ENCODE assay signal across 9 cellular contexts in the genomic region with DNA sequence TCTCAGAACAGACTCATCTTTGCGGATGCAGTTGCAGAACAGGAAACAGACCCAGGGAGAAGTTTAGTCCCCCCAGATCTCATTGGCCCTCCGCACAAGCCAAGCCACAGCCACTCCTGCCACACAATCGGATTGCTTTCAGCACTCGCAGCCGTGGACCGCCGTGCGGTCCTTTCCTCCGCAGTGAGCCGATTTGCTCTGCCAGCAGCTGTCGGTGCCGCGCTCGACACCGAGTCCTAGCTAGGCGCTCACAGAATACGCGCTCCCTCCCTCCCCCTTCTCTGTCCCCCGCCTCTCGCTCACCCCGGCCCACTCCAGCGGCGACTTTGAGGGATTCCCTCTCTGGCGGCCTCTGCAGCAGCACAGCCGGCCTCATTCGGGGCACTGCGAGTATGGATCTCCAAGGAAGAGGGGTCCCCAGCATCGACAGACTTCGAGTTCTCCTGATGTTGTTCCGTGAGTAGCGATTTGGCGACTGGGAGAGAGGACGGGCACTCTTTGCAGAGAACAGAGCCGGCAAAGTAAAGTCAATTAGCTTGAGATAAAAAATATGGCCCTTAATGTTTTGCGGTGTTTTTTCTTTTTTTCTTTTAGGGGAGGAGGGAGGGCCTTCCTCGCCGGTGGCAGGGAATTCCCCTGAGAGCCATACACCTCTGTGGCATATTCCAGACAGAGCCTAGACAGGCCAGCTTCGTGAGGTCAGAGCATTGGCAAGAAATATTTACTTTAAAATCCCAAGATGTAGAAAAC. TPM values are rescaled to one million over a fixed set of nuclear protein-coding genes. Genes with fewer than 3 reads are reported as not detected.
A peak's percentile ranks its signal among the peaks of the same experiment; 100 is the strongest.
DNase-seq lines count a peak whose midpoint lies in the region; TF ChIP-seq lines count a peak whose summit lies in the region.
"Had no signal": no experiment of that assay in that cellular context is flagged by ENCODE, and none has a peak within 500 bp of the region (broad histone marks: within the 10 kb centered on the region; RNA-seq: fewer than 3 reads in every experiment).

A gene with protein sequence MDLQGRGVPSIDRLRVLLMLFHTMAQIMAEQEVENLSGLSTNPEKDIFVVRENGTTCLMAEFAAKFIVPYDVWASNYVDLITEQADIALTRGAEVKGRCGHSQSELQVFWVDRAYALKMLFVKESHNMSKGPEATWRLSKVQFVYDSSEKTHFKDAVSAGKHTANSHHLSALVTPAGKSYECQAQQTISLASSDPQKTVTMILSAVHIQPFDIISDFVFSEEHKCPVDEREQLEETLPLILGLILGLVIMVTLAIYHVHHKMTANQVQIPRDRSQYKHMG (plus strand): TSS at position 130 of the 750 bp plus-strand sequence. CDS start 263 bp downstream, at position 393.

- no peaks in the 10 kb centered on the region for H3K9me3 Mint-ChIP-seq in Calu3 (ENCODE audit: low read depth, unreplicated experiment)
- H3K9me3 Mint-ChIP-seq in immature natural killer cell = peaks cover 0 to 17% (median 5%) of the 10 kb centered on the region in 6 donors
- no peaks in the 10 kb centered on the region for H3K9me3 Mint-ChIP-seq in activated T-helper 2 cell treated with anti-CD3 and anti-CD28 coated beads, Interferon-gamma antibody, Interleukin-2, Interleukin-4, amounts not matched to agents 10 μg/mL and 5 μg/mL and 100 μg/mL, durations not matched to agents 14 hours and 24 hours and 36 hours
- H3K9me3 Mint-ChIP-seq: activated naive CD8-positive, alpha-beta T cell treated with anti-CD3 and anti-CD28 coated beads, Interleukin-2, amount 10 ng/mL, durations not matched to agents 7 days and 5 days had no signal

- DNase-seq in Calu3 (no peak), NCI-H1105 (lab: John Stamatoyannopoulos, UW) (peak; percentile 53), choroid plexus epithelial cell (ENCODE audit: low read depth) (peak; percentile 33), midbrain (lab: John Stamatoyannopoulos, UW) (peak; percentile 18), immature natural killer cell (no peak), DMS79 treated with DMSO at 0.1 percent for 48 hours (lab: John Stamatoyannopoulos, UW) (no peak)
- DNase-seq in stimulated activated CD4-positive, alpha-beta T cell treated with anti-CD3 and anti-CD28 coated beads, Interleukin-2, amount 100 ng/mL, for 48 hours = no peak
- no peak for DNase-seq in activated T-helper 2 cell treated with anti-CD3 and anti-CD28 coated beads, Interferon-gamma antibody, Interleukin-2, Interleukin-4, amounts not matched to agents 10 μg/mL and 5 μg/mL and 100 μg/mL, durations not matched to agents 14 hours and 24 hours and 36 hours (ENCODE audit: low spot score)
- DNase-seq: activated naive CD8-positive, alpha-beta T cell treated with anti-CD3 and anti-CD28 coated beads, Interleukin-2, amount 10 ng/mL, durations not matched to agents 7 days and 5 days had no signal

- CTCF ChIA-PET in Calu3 (lab: Charles Lee) = no interaction called here

- TF ChIP-seq CTCF in Calu3 (IDR thresholded peaks at IDR 0.05; ENCODE audit: unreplicated experiment) (no peak), choroid plexus epithelial cell (conservative IDR thresholded peaks at IDR 0.05; ENCODE audit: low read depth, low read length) (no peak)

- no peak within 1 kb of the TSS for H3K4me3 ChIP-seq in choroid plexus epithelial cell (ENCODE audit: low read depth, low read length)

- H3K4me3 Mint-ChIP-seq in Calu3 (ENCODE audit: low read depth, unreplicated experiment) (peak within 1 kb of the TSS; percentile 54), immature natural killer cell (no peak within 1 kb of the TSS)
- H3K4me3 Mint-ChIP-seq in activated T-helper 2 cell treated with anti-CD3 and anti-CD28 coated beads, Interferon-gamma antibody, Interleukin-2, Interleukin-4, amounts not matched to agents 10 μg/mL and 5 μg/mL and 100 μg/mL, durations not matched to agents 14 hours and 24 hours and 36 hours (ENCODE audit: low read depth) = no peak within 1 kb of the TSS
- H3K4me3 Mint-ChIP-seq: activated naive CD8-positive, alpha-beta T cell treated with anti-CD3 and anti-CD28 coated beads, Interleukin-2, amount 10 ng/mL, durations not matched to agents 7 days and 5 days had no signal

- H3K36me3 Mint-ChIP-seq in Calu3 (ENCODE audit: insufficient read depth, unreplicated experiment) = no peaks in the 10 kb centered on the region
- H3K36me3 Mint-ChIP-seq in immature natural killer cell = peaks cover 0 to 3% (median 2%) of the 10 kb centered on the region in 3 donors
- H3K36me3 Mint-ChIP-seq in activated T-helper 2 cell treated with anti-CD3 and anti-CD28 coated beads, Interferon-gamma antibody, Interleukin-2, Interleukin-4, amounts not matched to agents 10 μg/mL and 5 μg/mL and 100 μg/mL, durations not matched to agents 14 hours and 24 hours and 36 hours (ENCODE audit: low read depth) = no peaks in the 10 kb centered on the region

- H3K27me3 Mint-ChIP-seq in Calu3 (ENCODE audit: unreplicated experiment) = peaks cover 16% of the 10 kb centered on the region
- H3K27me3 Mint-ChIP-seq in immature natural killer cell (ENCODE audit: low read depth in 3 of 3) = peaks cover 6 to 16% (median 10%) of the 10 kb centered on the region in 3 donors
- H3K27me3 Mint-ChIP-seq in activated T-helper 2 cell treated with anti-CD3 and anti-CD28 coated beads, Interferon-gamma antibody, Interleukin-2, Interleukin-4, amounts not matched to agents 10 μg/mL and 5 μg/mL and 100 μg/mL, durations not matched to agents 14 hours and 24 hours and 36 hours (ENCODE audit: low read depth) = peaks cover 59% of the 10 kb centered on the region

- no TSS peak for BruUV-seq in Calu3 (replicated peaks; lab: Mats Ljungman, UMichigan)

- H3K4me1 Mint-ChIP-seq in Calu3 (ENCODE audit: low read depth, unreplicated experiment) (no peaks in the 10 kb centered on the region), immature natural killer cell (no peaks in the 10 kb centered on the region)
- H3K4me1 Mint-ChIP-seq in activated T-helper 2 cell treated with anti-CD3 and anti-CD28 coated beads, Interferon-gamma antibody, Interleukin-2, Interleukin-4, amounts not matched to agents 10 μg/mL and 5 μg/mL and 100 μg/mL, durations not matched to agents 14 hours and 24 hours and 36 hours (ENCODE audit: low read depth) = no peaks in the 10 kb centered on the region

- H3K27ac Mint-ChIP-seq in Calu3 (ENCODE audit: unreplicated experiment) = no peak within 1 kb of the TSS
- no peak within 1 kb of the TSS for H3K27ac Mint-ChIP-seq in immature natural killer cell
- H3K27ac Mint-ChIP-seq in activated T-helper 2 cell treated with anti-CD3 and anti-CD28 coated beads, Interferon-gamma antibody, Interleukin-2, Interleukin-4, amounts not matched to agents 10 μg/mL and 5 μg/mL and 100 μg/mL, durations not matched to agents 14 hours and 24 hours and 36 hours = no peak within 1 kb of the TSS
- H3K27ac Mint-ChIP-seq: activated naive CD8-positive, alpha-beta T cell treated with anti-CD3 and anti-CD28 coated beads, Interleukin-2, amount 10 ng/mL, durations not matched to agents 7 days and 5 days had no signal

- intact Hi-C loops in Calu3 (cut with micrococcal nuclease; ENCODE audit: unreplicated experiment) = loop anchor here (10.0 kb wide), 1 partner anchor 80 kb away; no protein-coding TSS in a partner anchor
- intact Hi-C loops in activated T-helper 2 cell treated with anti-CD3 and anti-CD28 coated beads, Interferon-gamma antibody, Interleukin-2, Interleukin-4, amounts not matched to agents 10 μg/mL and 5 μg/mL and 100 μg/mL, durations not matched to agents 14 hours and 24 hours and 36 hours (cut with micrococcal nuclease) = no loop called here

RNA-seq across cellular contexts. Expression of the gene that starts here (rescaled TPM):
- 0.17 TPM in 1 of 2 replicates, not detected in the other for total RNA-seq in Calu3 (2022)
- polyA plus RNA-seq in immature natural killer cell = under 1 TPM in 1 of 3 donors, not detected in 2; 0.16 TPM
- not detected in 2 replicates for total RNA-seq in activated T-helper 2 cell treated with anti-CD3 and anti-CD28 coated beads, Interferon-gamma antibody, Interleukin-2, Interleukin-4, amounts not matched to agents 10 μg/mL and 5 μg/mL and 100 μg/mL, durations not matched to agents 14 hours and 24 hours and 36 hours
- total RNA-seq: activated naive CD8-positive, alpha-beta T cell treated with anti-CD3 and anti-CD28 coated beads, Interleukin-2, amount 10 ng/mL, durations not matched to agents 7 days and 5 days had no signal

Comparison
In these comparisons a context has a peak if more than half of its experiments do, and no peak if none do; other contexts are left out.
1. DNase-seq: peak in NCI-H1105 (single experiment), choroid plexus epithelial cell (single experiment) and midbrain (single experiment); none in Calu3 (single experiment), immature natural killer cell (0 of 3), stimulated activated CD4-positive, alpha-beta T cell treated with anti-CD3 and anti-CD28 coated beads, Interleukin-2, amount 100 ng/mL, for 48 hours (0 of 2), activated T-helper 2 cell treated with anti-CD3 and anti-CD28 coated beads, Interferon-gamma antibody, Interleukin-2, Interleukin-4, amounts not matched to agents 10 μg/mL and 5 μg/mL and 100 μg/mL, durations not matched to agents 14 hours and 24 hours and 36 hours (single experiment) and DMS79 treated with DMSO at 0.1 percent for 48 hours (single experiment).